ENCODE assay signal across 12 cellular contexts in genomic region chr17:73203788-73204479, GRCh38. TPM values are rescaled to one million over a fixed set of nuclear protein-coding genes. Genes with fewer than 3 reads are reported as not detected.
DNase-seq lines count a peak whose midpoint lies in the region; ATAC-seq, FAIRE-seq and TF ChIP-seq lines count a peak whose summit lies in the region.
"Had no signal": no experiment of that assay in that cellular context is flagged by ENCODE, and none has a peak within 500 bp of the region (broad histone marks: within the 10 kb centered on the region; RNA-seq: fewer than 3 reads in every experiment).

No MANE protein-coding gene starts in this region.

- H3K36me3 ChIP-seq in tibial nerve, result peaks cover 0 to 100% (median 34%) of the 10 kb centered on the region in 3 donors

- TF ChIP-seq CTCF in tibial nerve (IDR thresholded peaks at IDR 0.05), result no peak

- no peak for FAIRE-seq in HTR-8/SVneo (lab: Jason Lieb, UNC)

- TF ChIP-seq EP300 in tibial nerve (IDR thresholded peaks at IDR 0.05), result no peak

- H3K27me3 ChIP-seq in tibial nerve, result no peaks in the 10 kb centered on the region
- H3K27me3 ChIP-seq: BLaER1, left lung had no signal

- peak overlapping the region; percentile 84 for H3K27ac Mint-ChIP-seq in activated T-cell treated with anti-CD3 and anti-CD28 coated beads, Interleukin-2, amount 50 U/mL, for 72 hours

- H3K27me3 Mint-ChIP-seq in activated T-cell treated with anti-CD3 and anti-CD28 coated beads, Interleukin-2, amount 50 U/mL, for 72 hours (ENCODE audit: low read depth), result no peaks in the 10 kb centered on the region

- no peak overlapping the region for H3K4me3 ChIP-seq in tibial nerve
- H3K4me3 ChIP-seq: BLaER1, left lung had no signal

- peak overlapping the region; percentile 20 to 54 for H3K4me3 Mint-ChIP-seq in activated T-cell treated with anti-CD3 and anti-CD28 coated beads, Interleukin-2, amount 50 U/mL, for 72 hours

- H3K4me1 ChIP-seq in tibial nerve, result peaks cover 0 to 7% (median 0%) of the 10 kb centered on the region in 4 donors
- H3K4me1 ChIP-seq: BLaER1 had no signal

- peaks cover 19% of the 10 kb centered on the region for H3K4me1 Mint-ChIP-seq in activated T-cell treated with anti-CD3 and anti-CD28 coated beads, Interleukin-2, amount 50 U/mL, for 72 hours (ENCODE audit: low read depth)

- H3K36me3 Mint-ChIP-seq in activated T-cell treated with anti-CD3 and anti-CD28 coated beads, Interleukin-2, amount 50 U/mL, for 72 hours (ENCODE audit: insufficient read depth in 2 of 2), result peaks cover 15 to 46% of the 10 kb centered on the region in 2 donors

- TF ChIP-seq POLR2A in tibial nerve (IDR thresholded peaks at IDR 0.05), result no peak

- ATAC-seq in activated T-cell treated with anti-CD3 and anti-CD28 coated beads, Interleukin-2, amount 50 U/mL, for 72 hours (replicated peaks in 1 of 2), result peak; percentile 83 to 91
- no peak for ATAC-seq in GM21619 (IDR thresholded peaks at IDR 0.05; ENCODE audit: unreplicated experiment)

- peak overlapping the region in 1 of 4 donors; percentile 47 for H3K27ac ChIP-seq in tibial nerve
- H3K27ac ChIP-seq: BLaER1, WERI-Rb-1 had no signal

- H3K9me3 ChIP-seq in tibial nerve, result no peaks in the 10 kb centered on the region
- H3K9me3 ChIP-seq: BLaER1, left lung had no signal

- WGBS in tibial nerve, 2 donors, result 69 to 71% methylated on average over 10 of the region's 10 CpGs

- DNase-seq in stimulated activated CD4-positive, alpha-beta T cell treated with anti-CD3 and anti-CD28 coated beads, Interleukin-1b, Interleukin-23, amount 100 ng/mL, for 48 hours, result peak; percentile 26
- no peak for DNase-seq in stimulated activated CD4-positive, alpha-beta T cell treated with anti-CD3 and anti-CD28 coated beads, Interleukin-4, amount 100 ng/mL, for 4 hours
- peak; percentile 43 to 49 for DNase-seq in activated T-cell treated with anti-CD3 and anti-CD28 coated beads, Interleukin-2, amount 50 U/mL, for 72 hours
- DNase-seq in left kidney (ENCODE audit: low read depth, low spot score), result peak; percentile 80
- no peak for DNase-seq in tibial nerve (ENCODE audit: low spot score in 2 of 2)
- no peak for DNase-seq in HTR-8/SVneo (ENCODE audit: insufficient read length, low spot score)
- DNase-seq in NCI-H1048 (lab: John Stamatoyannopoulos, UW), result no peak
- DNase-seq: left lung, WERI-Rb-1 had no signal

- H3K9me3 Mint-ChIP-seq in activated T-cell treated with anti-CD3 and anti-CD28 coated beads, Interleukin-2, amount 50 U/mL, for 72 hours, result no peaks in the 10 kb centered on the region

RNA-seq across cellular contexts. Expression of gene COG1, which starts 11.1 kb away (rescaled TPM):
- total RNA-seq in activated T-cell treated with anti-CD3 and anti-CD28 coated beads, Interleukin-2, amount 50 U/mL, for 72 hours, result 10 to 100 TPM; 36.2 to 37.1 TPM
- 10 to 100 TPM; 23.6 to 46.2 (median 28.6) TPM for total RNA-seq in tibial nerve

RNA-seq across cellular contexts. Expression of gene SSTR2, which starts 39.1 kb away (rescaled TPM):
- under 1 TPM; 0.29 to 0.32 TPM for total RNA-seq in activated T-cell treated with anti-CD3 and anti-CD28 coated beads, Interleukin-2, amount 50 U/mL, for 72 hours
- total RNA-seq in tibial nerve, result 1 to 10 TPM; 1.5 to 2.4 (median 1.9) TPM

RNA-seq across cellular contexts. Expression of gene CPSF4L, which starts 57.7 kb away (rescaled TPM):
- not detected for total RNA-seq in activated T-cell treated with anti-CD3 and anti-CD28 coated beads, Interleukin-2, amount 50 U/mL, for 72 hours
- not detected for total RNA-seq in tibial nerve
- total RNA-seq: left lung, renal cortical epithelial cell had no signal

Comparison
In these comparisons a context has a peak if more than half of its experiments do, and no peak if none do; other contexts are left out.
1. DNase-seq: peak in stimulated activated CD4-positive, alpha-beta T cell treated with anti-CD3 and anti-CD28 coated beads, Interleukin-1b, Interleukin-23, amount 100 ng/mL, for 48 hours (single experiment), activated T-cell treated with anti-CD3 and anti-CD28 coated beads, Interleukin-2, amount 50 U/mL, for 72 hours (2 of 2) and left kidney (single experiment); none in stimulated activated CD4-positive, alpha-beta T cell treated with anti-CD3 and anti-CD28 coated beads, Interleukin-4, amount 100 ng/mL, for 4 hours (0 of 2), tibial nerve (0 of 2), HTR-8/SVneo (single experiment) and NCI-H1048 (single experiment).